ENCODE assay signal across 16 cellular contexts in genomic region chr17:75371981-75372380, GRCh38. TPM values are rescaled to one million over a fixed set of nuclear protein-coding genes. Genes with fewer than 3 reads are reported as not detected.
DNase-seq lines count a peak whose midpoint lies in the region; ATAC-seq and TF ChIP-seq lines count a peak whose summit lies in the region.
"Had no signal": no experiment of that assay in that cellular context is flagged by ENCODE, and none has a peak within 500 bp of the region (broad histone marks: within the 10 kb centered on the region; RNA-seq: fewer than 3 reads in every experiment).

No MANE protein-coding gene starts in this region.

- ATAC-seq in CD4-positive, CD25-positive, alpha-beta regulatory T cell (ENCODE audit: low read depth in 2 of 2) = peak; percentile 50 to 52
- ATAC-seq in T-helper 17 cell = peak; percentile 72
- no peak for ATAC-seq in effector memory CD8-positive, alpha-beta T cell (replicated peaks)
- ATAC-seq in HG02938 (IDR thresholded peaks at IDR 0.05; ENCODE audit: unreplicated experiment) = no peak
- ATAC-seq in GM19035 (IDR thresholded peaks at IDR 0.05; ENCODE audit: unreplicated experiment) = no peak
- no peak for ATAC-seq in GM21528 (IDR thresholded peaks at IDR 0.05; ENCODE audit: low FRiP score, unreplicated experiment)
- ATAC-seq: gastroesophageal sphincter had no signal

- H3K4me3 ChIP-seq in CD4-positive, CD25-positive, alpha-beta regulatory T cell (ENCODE audit: low read depth, low read length) = peak overlapping the region; percentile 51
- H3K4me3 ChIP-seq: BLaER1, breast epithelium, gastroesophageal sphincter, mucosa of descending colon had no signal

- H3K4me1 Mint-ChIP-seq in CD4-positive, CD25-positive, alpha-beta regulatory T cell = peaks cover 27 to 82% (median 60%) of the 10 kb centered on the region in 4 donors
- H3K4me1 Mint-ChIP-seq in T-helper 17 cell = peaks cover 50% of the 10 kb centered on the region
- peaks cover 44 to 62% of the 10 kb centered on the region in 2 donors for H3K4me1 Mint-ChIP-seq in effector memory CD8-positive, alpha-beta T cell (ENCODE audit: low read depth in 2 of 2)

- H3K27ac Mint-ChIP-seq in CD4-positive, CD25-positive, alpha-beta regulatory T cell = peak overlapping the region in 2 of 3 donors; percentile 74 to 83
- H3K27ac Mint-ChIP-seq in T-helper 17 cell = peak overlapping the region; percentile 67
- H3K27ac Mint-ChIP-seq in effector memory CD8-positive, alpha-beta T cell = peak overlapping the region; percentile 55 to 87

- H3K4me3 Mint-ChIP-seq in CD4-positive, CD25-positive, alpha-beta regulatory T cell = peak overlapping the region in 3 of 4 donors; percentile 29 to 70 (median 61)
- H3K4me3 Mint-ChIP-seq in T-helper 17 cell = peak overlapping the region; percentile 51
- H3K4me3 Mint-ChIP-seq in effector memory CD8-positive, alpha-beta T cell = peak overlapping the region; percentile 43 to 49

- H3K9me3 ChIP-seq in CD4-positive, CD25-positive, alpha-beta regulatory T cell (ENCODE audit: control insufficient read depth in 2 of 2, low read length in 2 of 2) = no peaks in the 10 kb centered on the region
- H3K9me3 ChIP-seq in T-helper 17 cell (ENCODE audit: control insufficient read depth, low read length, poor library complexity, severe bottlenecking) = no peaks in the 10 kb centered on the region
- H3K9me3 ChIP-seq: BLaER1, breast epithelium, gastroesophageal sphincter, mucosa of descending colon had no signal

- H3K36me3 ChIP-seq in CD4-positive, CD25-positive, alpha-beta regulatory T cell (ENCODE audit: control insufficient read depth, insufficient read depth, low read length) = peaks cover 19% of the 10 kb centered on the region
- H3K36me3 ChIP-seq: breast epithelium had no signal

- no peaks in the 10 kb centered on the region for H3K27me3 ChIP-seq in CD4-positive, CD25-positive, alpha-beta regulatory T cell (ENCODE audit: control insufficient read depth, insufficient read depth, low read length)
- H3K27me3 ChIP-seq: BLaER1, breast epithelium, gastroesophageal sphincter had no signal

- peaks cover 53% of the 10 kb centered on the region for H3K4me1 ChIP-seq in CD4-positive, CD25-positive, alpha-beta regulatory T cell (ENCODE audit: control insufficient read depth, insufficient read depth, low read length, poor library complexity, severe bottlenecking)
- H3K4me1 ChIP-seq: breast epithelium had no signal

- TF ChIP-seq CTCF in GM13977 (IDR thresholded peaks at IDR 0.05; ENCODE audit: extremely low read depth, insufficient read depth, missing control alignments) = no peak

- no peaks in the 10 kb centered on the region for H3K9me3 Mint-ChIP-seq in CD4-positive, CD25-positive, alpha-beta regulatory T cell
- no peaks in the 10 kb centered on the region for H3K9me3 Mint-ChIP-seq in effector memory CD8-positive, alpha-beta T cell

- H3K36me3 Mint-ChIP-seq in CD4-positive, CD25-positive, alpha-beta regulatory T cell = peaks cover 22% of the 10 kb centered on the region
- no peaks in the 10 kb centered on the region for H3K36me3 Mint-ChIP-seq in T-helper 17 cell (ENCODE audit: low read depth)
- peaks cover 49% of the 10 kb centered on the region for H3K36me3 Mint-ChIP-seq in effector memory CD8-positive, alpha-beta T cell (ENCODE audit: insufficient read depth)

- peak in 2 of 3 donors; percentile 16 to 56 for DNase-seq in CD4-positive, CD25-positive, alpha-beta regulatory T cell
- DNase-seq in GM13977 (ENCODE audit: low spot score) = peak; percentile 47
- no peak for DNase-seq in T-helper 17 cell
- no peak for DNase-seq in effector memory CD8-positive, alpha-beta T cell
- DNase-seq in DMS114 treated with DMSO at 0.1 percent for 48 hours (lab: John Stamatoyannopoulos, UW; ENCODE audit: unreplicated experiment) = no peak
- DNase-seq: mucosa of descending colon; NCI-H187 treated with DMSO at 0.1 percent for 48 hours; NCI-H774; stimulated activated CD4-positive, alpha-beta T cell treated with anti-CD3 and anti-CD28 coated beads, Interleukin-2, amount 100 ng/mL, for 24 hours; T1000 had no signal

- H3K27ac ChIP-seq in CD4-positive, CD25-positive, alpha-beta regulatory T cell (ENCODE audit: insufficient read depth, low read length, poor library complexity, severe bottlenecking) = no peak overlapping the region
- H3K27ac ChIP-seq: BLaER1, breast epithelium had no signal

- no peaks in the 10 kb centered on the region for H3K27me3 Mint-ChIP-seq in CD4-positive, CD25-positive, alpha-beta regulatory T cell
- H3K27me3 Mint-ChIP-seq in T-helper 17 cell = no peaks in the 10 kb centered on the region
- H3K27me3 Mint-ChIP-seq in effector memory CD8-positive, alpha-beta T cell = no peaks in the 10 kb centered on the region

- in situ Hi-C loops in GM13977 (cut with MboI; ENCODE audit: low pct_unique_long_range_greater_than_20kb, low sequenced_read_pairs, unreplicated experiment) = no loop called here

RNA-seq across cellular contexts. Expression of gene GRB2, which starts 33.5 kb away (rescaled TPM):
- total RNA-seq in CD4-positive, CD25-positive, alpha-beta regulatory T cell = 142 TPM
- 100 to 1,000 TPM; 131 to 152 (median 138) TPM for polyA plus RNA-seq in CD4-positive, CD25-positive, alpha-beta regulatory T cell
- total RNA-seq in T-helper 17 cell = 100 to 1,000 TPM; 112 to 117 TPM

Comparison
In these comparisons a context has a peak if more than half of its experiments do, and no peak if none do; other contexts are left out.
1. ATAC-seq: peak in CD4-positive, CD25-positive, alpha-beta regulatory T cell (2 of 2) and T-helper 17 cell (single experiment); none in effector memory CD8-positive, alpha-beta T cell (single experiment), HG02938 (single experiment), GM19035 (single experiment) and GM21528 (single experiment).
2. DNase-seq: peak in CD4-positive, CD25-positive, alpha-beta regulatory T cell (2 of 3) and GM13977 (single experiment); none in T-helper 17 cell (0 of 3), effector memory CD8-positive, alpha-beta T cell (0 of 3) and DMS114 treated with DMSO at 0.1 percent for 48 hours (single experiment).
3. Peak in every context shown above with its lines, with median percentiles within 50 percentile points of each other: H3K27ac Mint-ChIP-seq and H3K4me3 Mint-ChIP-seq.